ENCODE assay signal across 1 cellular context in genomic region chr19:47350599-47350998, GRCh38.
TF ChIP-seq lines count a peak whose summit lies in the region.

No MANE protein-coding gene starts in this region.

TF ChIP-seq in IMR-90, 13 proteins besides CTCF, POLR2A, EP300 and RAD21 (continued from another document):
- TF ChIP-seq USF2 (IDR thresholded peaks at IDR 0.05; ENCODE audit: low read depth, low read length) (no peak), SMC3 (IDR thresholded peaks at IDR 0.05; ENCODE audit: low read depth, low read length) (no peak), MAFK (IDR thresholded peaks at IDR 0.05; ENCODE audit: low read depth, low read length) (no peak), CHD1 (IDR thresholded peaks at IDR 0.05; ENCODE audit: low read depth, low read length) (no peak), MXI1 (IDR thresholded peaks at IDR 0.05; ENCODE audit: borderline replicate concordance, low read depth, low read length) (no peak)
